8 cellular contexts compared by ENCODE assay signal in the genomic region with DNA sequence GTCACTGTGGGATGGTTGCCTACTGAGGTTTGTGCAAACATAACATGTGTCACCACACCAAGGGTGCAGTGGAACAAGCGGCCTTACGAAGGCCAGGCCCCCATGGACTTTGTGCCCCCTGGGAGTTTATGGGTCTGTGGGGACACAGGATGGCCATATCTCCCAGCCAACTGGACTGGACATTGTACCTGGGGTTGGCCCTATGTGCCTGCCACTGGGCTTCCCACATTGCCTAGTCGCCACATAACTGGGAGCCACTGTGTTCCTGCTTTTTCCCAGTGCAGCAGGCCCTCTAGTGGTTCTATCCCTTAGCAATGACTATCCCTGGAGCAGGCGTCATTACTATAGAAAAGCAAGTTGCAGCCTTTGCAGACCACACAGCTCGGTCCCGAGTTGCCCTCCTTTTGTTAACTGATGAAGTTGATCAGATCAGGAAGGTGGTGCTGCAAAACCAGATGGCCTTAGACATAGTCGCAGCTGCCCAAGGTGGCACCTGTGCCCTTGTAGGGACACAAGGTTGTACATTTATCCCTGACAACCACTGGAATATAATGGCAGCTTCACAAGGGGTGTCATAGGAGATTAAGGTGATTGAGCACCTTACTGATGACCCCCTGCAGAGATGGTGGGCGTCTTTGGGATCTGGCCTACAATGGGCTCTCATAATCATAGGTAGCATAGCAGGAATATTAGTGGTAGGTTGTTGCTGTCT. TPM values are rescaled to one million over a fixed set of nuclear protein-coding genes. Genes with fewer than 3 reads are reported as not detected.
DNase-seq lines count a peak whose midpoint lies in the region; ATAC-seq and TF ChIP-seq lines count a peak whose summit lies in the region.

No MANE protein-coding gene starts in this region.

- DNase-seq in 8988T, result peak; percentile 32
- DNase-seq in GM12865 (ENCODE audit: low read depth), result no peak
- DNase-seq in SJCRH30, result peak; percentile 11 to 35
- peak; percentile 62 for DNase-seq in hepatic stellate cell (ENCODE audit: low spot score)
- no peak for DNase-seq in activated CD4-positive, alpha-beta memory T cell treated with anti-CD3 and anti-CD28 coated beads, Interleukin-2, amount 10 ng/mL, durations not matched to agents 7 days and 5 days
- DNase-seq in effector CD8-positive, alpha-beta T cell (lab: John Stamatoyannopoulos, UW), result no peak
- DNase-seq in NCI-H345 treated with DMSO at 0.1 percent for 48 hours (lab: John Stamatoyannopoulos, UW; ENCODE audit: unreplicated experiment), result no peak

- ATAC-seq in GM21737 (IDR thresholded peaks at IDR 0.05; ENCODE audit: unreplicated experiment), result no peak

- H3K9me3 Mint-ChIP-seq in activated CD4-positive, alpha-beta memory T cell treated with anti-CD3 and anti-CD28 coated beads, Interleukin-2, amount 10 ng/mL, durations not matched to agents 7 days and 5 days, result no peaks in the 10 kb centered on the region

- H3K27me3 Mint-ChIP-seq in activated CD4-positive, alpha-beta memory T cell treated with anti-CD3 and anti-CD28 coated beads, Interleukin-2, amount 10 ng/mL, durations not matched to agents 7 days and 5 days, result no peaks in the 10 kb centered on the region

- no peaks in the 10 kb centered on the region for H3K36me3 Mint-ChIP-seq in activated CD4-positive, alpha-beta memory T cell treated with anti-CD3 and anti-CD28 coated beads, Interleukin-2, amount 10 ng/mL, durations not matched to agents 7 days and 5 days (ENCODE audit: low read depth)

- H3K4me3 ChIP-seq in GM12865 (ENCODE audit: low read depth, low read length) (no peak overlapping the region), SJCRH30 (no peak overlapping the region)

- POLR2A ChIA-PET in activated CD4-positive, alpha-beta memory T cell treated with anti-CD3 and anti-CD28 coated beads, Interleukin-2, amount 10 ng/mL, durations not matched to agents 7 days and 5 days (lab: Charles Lee), result interaction anchor here (1.1 kb wide), 1 partner anchor 151 kb away, joined by 3 read pairs; no protein-coding TSS in a partner anchor

- H3K36me3 ChIP-seq in SJCRH30, result no peaks in the 10 kb centered on the region

- peak; percentile 44 for TF ChIP-seq CTCF in GM12865 (IDR thresholded peaks at IDR 0.05; ENCODE audit: insufficient read depth, low read depth, low read length, missing control alignments)

- CTCF ChIA-PET in activated CD4-positive, alpha-beta memory T cell treated with anti-CD3 and anti-CD28 coated beads, Interleukin-2, amount 10 ng/mL, durations not matched to agents 7 days and 5 days (lab: Charles Lee), result interaction anchor here (1.1 to 6.6 kb wide), 3 partner anchors 192 to 278 kb away, joined by 3 to 79 read pairs (median 54); partner anchors contain the start of gene TEP1

- H3K27ac ChIP-seq in SJCRH30, result no peak overlapping the region

- H3K9me3 ChIP-seq in SJCRH30 (replicated peaks), result no peaks in the 10 kb centered on the region

- H3K4me1 ChIP-seq in SJCRH30, result no peaks in the 10 kb centered on the region; the same call in 1 of the 2 replicates

- H3K4me1 Mint-ChIP-seq in activated CD4-positive, alpha-beta memory T cell treated with anti-CD3 and anti-CD28 coated beads, Interleukin-2, amount 10 ng/mL, durations not matched to agents 7 days and 5 days, result peaks cover 10% of the 10 kb centered on the region

- no peak overlapping the region for H3K27ac Mint-ChIP-seq in activated CD4-positive, alpha-beta memory T cell treated with anti-CD3 and anti-CD28 coated beads, Interleukin-2, amount 10 ng/mL, durations not matched to agents 7 days and 5 days

- H3K4me3 Mint-ChIP-seq in activated CD4-positive, alpha-beta memory T cell treated with anti-CD3 and anti-CD28 coated beads, Interleukin-2, amount 10 ng/mL, durations not matched to agents 7 days and 5 days, result no peak overlapping the region

- H3K27me3 ChIP-seq in SJCRH30, result 0 out of 2 replicates have a peak, but pooled peaks cover 3% of the 10 kb centered on the region

RNA-seq across cellular contexts. Expression of gene RNASE12, which starts 15.2 kb away (rescaled TPM):
- not detected in 2 replicates for total RNA-seq in SJCRH30 (2014; rRNA removed; shearing (Covaris generic))
- total RNA-seq in activated CD4-positive, alpha-beta memory T cell treated with anti-CD3 and anti-CD28 coated beads, Interleukin-2, amount 10 ng/mL, durations not matched to agents 7 days and 5 days, result not detected

RNA-seq across cellular contexts. Expression of gene RNASE11, which starts 18.5 kb away (rescaled TPM):
- total RNA-seq in SJCRH30 (2014; rRNA removed; shearing (Covaris generic)), result not detected in 2 replicates
- not detected for total RNA-seq in activated CD4-positive, alpha-beta memory T cell treated with anti-CD3 and anti-CD28 coated beads, Interleukin-2, amount 10 ng/mL, durations not matched to agents 7 days and 5 days

RNA-seq across cellular contexts. Expression of gene OR6S1, which starts 35.1 kb away (rescaled TPM):
- not detected in 2 replicates for total RNA-seq in SJCRH30 (2014; rRNA removed; shearing (Covaris generic))
- total RNA-seq in activated CD4-positive, alpha-beta memory T cell treated with anti-CD3 and anti-CD28 coated beads, Interleukin-2, amount 10 ng/mL, durations not matched to agents 7 days and 5 days, result not detected

RNA-seq across cellular contexts. Expression of gene RNASE9, which starts 45.5 kb away (rescaled TPM):
- not detected in 2 replicates for total RNA-seq in SJCRH30 (2014; rRNA removed; shearing (Covaris generic))
- total RNA-seq in activated CD4-positive, alpha-beta memory T cell treated with anti-CD3 and anti-CD28 coated beads, Interleukin-2, amount 10 ng/mL, durations not matched to agents 7 days and 5 days, result not detected

Comparison
In these comparisons a context has a peak if more than half of its experiments do, and no peak if none do; other contexts are left out.
1. DNase-seq: peak in 8988T (single experiment), SJCRH30 (2 of 2) and hepatic stellate cell (single experiment); none in GM12865 (single experiment), activated CD4-positive, alpha-beta memory T cell treated with anti-CD3 and anti-CD28 coated beads, Interleukin-2, amount 10 ng/mL, durations not matched to agents 7 days and 5 days (single experiment), effector CD8-positive, alpha-beta T cell (single experiment) and NCI-H345 treated with DMSO at 0.1 percent for 48 hours (single experiment).